12 cellular contexts compared by ENCODE assay signal in the genomic region with DNA sequence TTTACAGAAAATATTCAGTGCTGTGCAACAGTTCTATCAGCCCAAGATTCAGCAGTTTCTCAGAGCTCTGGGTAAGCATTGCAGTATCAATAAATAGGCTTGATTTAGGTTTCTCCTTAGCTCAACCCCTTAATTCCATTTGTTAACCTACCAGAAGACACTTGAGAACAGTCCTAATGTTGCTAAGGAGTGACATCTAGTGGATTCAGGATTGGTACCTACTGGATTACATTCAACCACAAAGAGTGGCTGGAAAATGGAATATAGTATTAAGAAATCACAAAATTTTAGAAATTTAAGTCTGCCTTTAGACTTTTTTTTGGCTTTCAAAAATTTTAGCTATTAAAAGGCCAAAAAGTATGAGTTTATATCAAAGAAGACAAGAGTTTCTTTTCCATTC. TPM values are rescaled to one million over a fixed set of nuclear protein-coding genes. Genes with fewer than 3 reads are reported as not detected.
DNase-seq lines count a peak whose midpoint lies in the region; ATAC-seq and TF ChIP-seq lines count a peak whose summit lies in the region.
"Had no signal": no experiment of that assay in that cellular context is flagged by ENCODE, and none has a peak within 500 bp of the region (broad histone marks: within the 10 kb centered on the region; RNA-seq: fewer than 3 reads in every experiment).

No MANE protein-coding gene starts in this region.

- DNase-seq in AG09309 (ENCODE audit: low read depth) (peak; percentile 28), HCT116 (ENCODE audit: low read depth, low spot score) (peak; percentile 16), brain microvascular endothelial cell (peak; percentile 17), medulla oblongata (ENCODE audit: extremely low spot score) (peak; percentile 62), NCI-H446 treated with DMSO at 0.1 percent for 48 hours (lab: John Stamatoyannopoulos, UW) (no peak), SIG-M5 (lab: John Stamatoyannopoulos, UW) (no peak), DMS79 (lab: John Stamatoyannopoulos, UW) (no peak)
- DNase-seq: activated naive CD4-positive, alpha-beta T cell treated with Interleukin-2 at 50 U/mL for 16 hours; NCI-H1092 treated with DMSO at 0.1 percent for 48 hours; retina; T-helper 17 cell had no signal

- H3K4me3 ChIP-seq in AG09309 (ENCODE audit: control insufficient read depth, low read depth, low read length) (no peak overlapping the region), HCT116 (replicated peaks in 1 of 2; ENCODE audit: low read depth in 1 of 2, low read length in 2 of 2) (no peak overlapping the region), brain microvascular endothelial cell (ENCODE audit: low read depth, low read length) (no peak overlapping the region)

- H3K9me2 ChIP-seq in HCT116 (ENCODE audit: insufficient read depth): no peaks in the 10 kb centered on the region

- H3K27ac ChIP-seq in HCT116 (ENCODE audit: low read depth, low read length): no peak overlapping the region
- H3K27ac ChIP-seq in brain microvascular endothelial cell: no peak overlapping the region

- intact Hi-C loops in HCT116 (cut with micrococcal nuclease): loop anchor here (1.0 to 10.0 kb wide), 2 partner anchors 93 to 245 kb away; no protein-coding TSS in a partner anchor

- CTCF ChIA-PET in HCT116 (lab: Charles Lee): interaction anchor here (0.6 to 4.2 kb wide), 5 partner anchors 94 to 421 kb away, joined by 4 to 60 read pairs (median 8); no protein-coding TSS in a partner anchor

- TF ChIP-seq POLR2A in HCT116 (IDR thresholded peaks at IDR 0.05; ENCODE audit: borderline replicate concordance, extremely low read depth, insufficient read depth, insufficient read length): no peak

- H3K9me3 ChIP-seq in HCT116 (ENCODE audit: control insufficient read depth in 1 of 2, insufficient read depth in 1 of 2, low read depth in 1 of 2, low read length in 2 of 2): no peaks in the 10 kb centered on the region

- ATAC-seq in HCT116: peak; percentile 58; the same call in 1 of the 2 replicates
- no peak for ATAC-seq in HG02763 (IDR thresholded peaks at IDR 0.05; ENCODE audit: unreplicated experiment)
- ATAC-seq: T-helper 17 cell had no signal

- no peaks in the 10 kb centered on the region for H4K20me1 ChIP-seq in HCT116 (ENCODE audit: insufficient read depth)

- BruUV-seq in HCT116 (replicated peaks; lab: Mats Ljungman, UMichigan): no TSS peak

- H3K27me3 ChIP-seq in HCT116 (ENCODE audit: insufficient read depth, low read length): no peaks in the 10 kb centered on the region
- no peaks in the 10 kb centered on the region for H3K27me3 ChIP-seq in brain microvascular endothelial cell (replicated peaks)

- TF ChIP-seq CTCF in AG09309 (IDR thresholded peaks at IDR 0.05; ENCODE audit: control insufficient read depth, insufficient read depth, low read depth, low read length, missing control alignments) (peak; percentile 53), HCT116 (IDR thresholded peaks at IDR 0.05 in 2 of 3, conservative IDR thresholded peaks at IDR 0.05 in 1 of 3; ENCODE audit: borderline replicate concordance in 1 of 3, insufficient read depth in 1 of 3, low read depth in 2 of 3, low read length in 2 of 3) (peak in 2 of 3 experiments; percentile 24 to 43; a peak in 2 of 6 replicates), brain microvascular endothelial cell (IDR thresholded peaks at IDR 0.05; ENCODE audit: low read depth, low read length, missing control alignments) (peak; percentile 30)

- POLR2A ChIA-PET in HCT116 (lab: Charles Lee): interaction anchor here (0.8 kb wide), 1 partner anchor 421 kb away, joined by 3 read pairs; no protein-coding TSS in a partner anchor

- peak; percentile 59 for TF ChIP-seq RAD21 in HCT116 (IDR thresholded peaks at IDR 0.05; ENCODE audit: low read depth)

- in situ Hi-C loops in brain microvascular endothelial cell (cut with HindIII; ENCODE audit: low pct_ligation_motif_present, low sequenced_read_pairs): no loop called here

- no peaks in the 10 kb centered on the region for H3K4me1 ChIP-seq in HCT116 (ENCODE audit: control insufficient read depth in 1 of 2, insufficient read depth in 2 of 2, low read length in 2 of 2)

- no peak overlapping the region for H3K4me2 ChIP-seq in HCT116 (ENCODE audit: low read length)

- no peaks in the 10 kb centered on the region for H3K79me2 ChIP-seq in HCT116 (ENCODE audit: insufficient read depth, low read length)

- H3K9ac ChIP-seq in HCT116 (ENCODE audit: low read length): no peak overlapping the region

- H3K36me3 ChIP-seq in HCT116 (ENCODE audit: control insufficient read depth in 1 of 2, insufficient read depth in 2 of 2, low read length in 2 of 2) (peaks cover 21 to 35% of the 10 kb centered on the region in 2 experiments; a peak in 3 of 4 replicates), brain microvascular endothelial cell (replicated peaks) (no peaks in the 10 kb centered on the region)

- no peak overlapping the region for H2AFZ ChIP-seq in HCT116 (ENCODE audit: low read depth, low read length, poor library complexity, severe bottlenecking)

- RAD21 ChIA-PET in HCT116 (lab: Charles Lee; ENCODE audit: low non-redundant PET in 1 of 2, low total read pairs in 2 of 2, uncharacterized antibody in 2 of 2, unreplicated experiment in 2 of 2): interaction anchor here (0.6 to 0.8 kb wide), 2 partner anchors 93 kb away, joined by 3 to 4 read pairs; no protein-coding TSS in a partner anchor

TF ChIP-seq in HCT116, 20 proteins besides CTCF, POLR2A, EP300 and RAD21:
- TF ChIP-seq JUND (IDR thresholded peaks at IDR 0.05): no peak
- no peak for TF ChIP-seq ZFX (IDR thresholded peaks at IDR 0.05)
- TF ChIP-seq, protein P1, sequence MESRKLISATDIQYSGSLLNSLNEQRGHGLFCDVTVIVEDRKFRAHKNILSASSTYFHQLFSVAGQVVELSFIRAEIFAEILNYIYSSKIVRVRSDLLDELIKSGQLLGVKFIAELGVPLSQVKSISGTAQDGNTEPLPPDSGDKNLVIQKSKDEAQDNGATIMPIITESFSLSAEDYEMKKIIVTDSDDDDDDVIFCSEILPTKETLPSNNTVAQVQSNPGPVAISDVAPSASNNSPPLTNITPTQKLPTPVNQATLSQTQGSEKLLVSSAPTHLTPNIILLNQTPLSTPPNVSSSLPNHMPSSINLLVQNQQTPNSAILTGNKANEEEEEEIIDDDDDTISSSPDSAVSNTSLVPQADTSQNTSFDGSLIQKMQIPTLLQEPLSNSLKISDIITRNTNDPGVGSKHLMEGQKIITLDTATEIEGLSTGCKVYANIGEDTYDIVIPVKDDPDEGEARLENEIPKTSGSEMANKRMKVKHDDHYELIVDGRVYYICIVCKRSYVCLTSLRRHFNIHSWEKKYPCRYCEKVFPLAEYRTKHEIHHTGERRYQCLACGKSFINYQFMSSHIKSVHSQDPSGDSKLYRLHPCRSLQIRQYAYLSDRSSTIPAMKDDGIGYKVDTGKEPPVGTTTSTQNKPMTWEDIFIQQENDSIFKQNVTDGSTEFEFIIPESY (IDR thresholded peaks at IDR 0.05; ENCODE audit: extremely low read depth, insufficient replicate concordance, low read length): no peak
- TF ChIP-seq FOSL1 (IDR thresholded peaks at IDR 0.05; ENCODE audit: low read depth): no peak
- TF ChIP-seq, protein P2, sequence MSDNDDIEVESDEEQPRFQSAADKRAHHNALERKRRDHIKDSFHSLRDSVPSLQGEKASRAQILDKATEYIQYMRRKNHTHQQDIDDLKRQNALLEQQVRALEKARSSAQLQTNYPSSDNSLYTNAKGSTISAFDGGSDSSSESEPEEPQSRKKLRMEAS (IDR thresholded peaks at IDR 0.05): no peak

RNA-seq across cellular contexts. Expression of a gene that starts 34.7 kb away (rescaled TPM):
- 72.7 TPM for total RNA-seq in HCT116 (2021; ENCODE audit: unreplicated experiment)
- polyA plus RNA-seq in HCT116 (2012): 47.7 and 50.2 TPM in 2 replicates

RNA-seq across cellular contexts. Expression of a gene that starts 56.1 kb away (rescaled TPM):
- 112 TPM for total RNA-seq in HCT116 (2021; ENCODE audit: unreplicated experiment)
- 43.2 and 55.4 TPM in 2 replicates for polyA plus RNA-seq in HCT116 (2012)

Comparison
In these comparisons a context has a peak if more than half of its experiments do, and no peak if none do; other contexts are left out.
1. DNase-seq: peak in AG09309 (single experiment), HCT116 (single experiment), brain microvascular endothelial cell (single experiment) and medulla oblongata (single experiment); none in NCI-H446 treated with DMSO at 0.1 percent for 48 hours (single experiment), SIG-M5 (single experiment) and DMS79 (single experiment).
2. Peak in every context shown above with its lines, with median percentiles within 50 percentile points of each other: CTCF ChIP-seq.